ENCODE assay signal across 8 cellular contexts in genomic region chr10:92419740-92420553, GRCh38.
A peak's percentile ranks its signal among the peaks of the same experiment; 100 is the strongest.
DNase-seq lines count a peak whose midpoint lies in the region; ATAC-seq and TF ChIP-seq lines count a peak whose summit lies in the region.

No MANE protein-coding gene starts in this region.

- H3K27ac Mint-ChIP-seq in activated naive CD8-positive, alpha-beta T cell treated with anti-CD3 and anti-CD28 coated beads for 36 hours: no peak overlapping the region
- no peak overlapping the region for H3K27ac Mint-ChIP-seq in activated naive CD8-positive, alpha-beta T cell treated with anti-CD3 and anti-CD28 coated beads, Interleukin-2, amount 50 U/mL, for 24 hours
- H3K27ac Mint-ChIP-seq in naive thymus-derived CD8-positive, alpha-beta T cell: no peak overlapping the region

- H3K36me3 Mint-ChIP-seq in activated naive CD8-positive, alpha-beta T cell treated with anti-CD3 and anti-CD28 coated beads for 36 hours: peaks cover 6% of the 10 kb centered on the region
- no peaks in the 10 kb centered on the region for H3K36me3 Mint-ChIP-seq in activated naive CD8-positive, alpha-beta T cell treated with anti-CD3 and anti-CD28 coated beads, Interleukin-2, amount 50 U/mL, for 24 hours (ENCODE audit: low read depth)
- peaks cover 2 to 24% (median 11%) of the 10 kb centered on the region in 3 donors for H3K36me3 Mint-ChIP-seq in naive thymus-derived CD8-positive, alpha-beta T cell

- H3K27me3 ChIP-seq in uterus: no peaks in the 10 kb centered on the region

- intact Hi-C loops in uterus (cut with DNase I; ENCODE audit: low total_unique reads): no loop called here

- H3K4me1 ChIP-seq in uterus: no peaks in the 10 kb centered on the region

- peak in 1 of 4 experiments; percentile 33 for TF ChIP-seq CTCF in uterus (IDR thresholded peaks at IDR 0.05)

- no peak for ATAC-seq in activated naive CD8-positive, alpha-beta T cell treated with anti-CD3 and anti-CD28 coated beads, Interleukin-2, amount 50 U/mL, for 24 hours
- ATAC-seq in naive thymus-derived CD8-positive, alpha-beta T cell: no peak
- no peak for ATAC-seq in GM21529 (IDR thresholded peaks at IDR 0.05; ENCODE audit: unreplicated experiment)

- no peaks in the 10 kb centered on the region for H3K9me3 ChIP-seq in uterus

- peaks cover 7% of the 10 kb centered on the region for H3K9me3 Mint-ChIP-seq in activated naive CD8-positive, alpha-beta T cell treated with anti-CD3 and anti-CD28 coated beads for 36 hours
- peaks cover 5% of the 10 kb centered on the region for H3K9me3 Mint-ChIP-seq in activated naive CD8-positive, alpha-beta T cell treated with anti-CD3 and anti-CD28 coated beads, Interleukin-2, amount 50 U/mL, for 24 hours
- H3K9me3 Mint-ChIP-seq in naive thymus-derived CD8-positive, alpha-beta T cell: peaks cover 0 to 48% (median 12%) of the 10 kb centered on the region in 9 donors

- H3K27me3 Mint-ChIP-seq in activated naive CD8-positive, alpha-beta T cell treated with anti-CD3 and anti-CD28 coated beads for 36 hours: peaks cover 49% of the 10 kb centered on the region
- H3K27me3 Mint-ChIP-seq in activated naive CD8-positive, alpha-beta T cell treated with anti-CD3 and anti-CD28 coated beads, Interleukin-2, amount 50 U/mL, for 24 hours: peaks cover 44% of the 10 kb centered on the region
- peaks cover 28 to 57% (median 38%) of the 10 kb centered on the region in 5 donors for H3K27me3 Mint-ChIP-seq in naive thymus-derived CD8-positive, alpha-beta T cell

- H3K36me3 ChIP-seq in uterus: no peaks in the 10 kb centered on the region

- peak overlapping the region; percentile 2 to 10 for H3K4me3 ChIP-seq in uterus

- TF ChIP-seq POLR2A in erythroblast (IDR thresholded peaks at IDR 0.05; ENCODE audit: low read length) (no peak), uterus (IDR thresholded peaks at IDR 0.05) (no peak)

- peaks cover 2% of the 10 kb centered on the region for H3K4me1 Mint-ChIP-seq in activated naive CD8-positive, alpha-beta T cell treated with anti-CD3 and anti-CD28 coated beads for 36 hours
- H3K4me1 Mint-ChIP-seq in activated naive CD8-positive, alpha-beta T cell treated with anti-CD3 and anti-CD28 coated beads, Interleukin-2, amount 50 U/mL, for 24 hours: peaks cover 2% of the 10 kb centered on the region
- peaks cover 1 to 6% (median 2%) of the 10 kb centered on the region in 4 donors for H3K4me1 Mint-ChIP-seq in naive thymus-derived CD8-positive, alpha-beta T cell

- peak overlapping the region; percentile 47 for H3K4me3 Mint-ChIP-seq in activated naive CD8-positive, alpha-beta T cell treated with anti-CD3 and anti-CD28 coated beads for 36 hours
- H3K4me3 Mint-ChIP-seq in activated naive CD8-positive, alpha-beta T cell treated with anti-CD3 and anti-CD28 coated beads, Interleukin-2, amount 50 U/mL, for 24 hours: no peak overlapping the region
- peak overlapping the region in 5 of 10 donors; percentile 22 to 60 (median 33) for H3K4me3 Mint-ChIP-seq in naive thymus-derived CD8-positive, alpha-beta T cell

- no peak for DNase-seq in activated naive CD8-positive, alpha-beta T cell treated with anti-CD3 and anti-CD28 coated beads for 36 hours
- no peak for DNase-seq in activated naive CD8-positive, alpha-beta T cell treated with anti-CD3 and anti-CD28 coated beads, Interleukin-2, amount 50 U/mL, for 24 hours
- DNase-seq in erythroblast (lab: John Stamatoyannopoulos, UW) (peak; percentile 56 to 61), mesenteric fat pad (ENCODE audit: low spot score) (peak; percentile 88), uterus (peak in 1 of 2 donors; percentile 20), NK-92 (lab: John Stamatoyannopoulos, UW; ENCODE audit: unreplicated experiment) (no peak)
- DNase-seq in naive thymus-derived CD8-positive, alpha-beta T cell: no peak

- POLR2A ChIA-PET in naive thymus-derived CD8-positive, alpha-beta T cell (lab: Charles Lee): no interaction called here

- no peak overlapping the region for H3K27ac ChIP-seq in uterus

Comparison
In these comparisons a context has a peak if more than half of its experiments do, and no peak if none do; other contexts are left out.
1. DNase-seq: peak in erythroblast (2 of 2) and mesenteric fat pad (single experiment); none in activated naive CD8-positive, alpha-beta T cell treated with anti-CD3 and anti-CD28 coated beads for 36 hours (single experiment), activated naive CD8-positive, alpha-beta T cell treated with anti-CD3 and anti-CD28 coated beads, Interleukin-2, amount 50 U/mL, for 24 hours (single experiment), NK-92 (single experiment) and naive thymus-derived CD8-positive, alpha-beta T cell (0 of 10).